ENCODE assay signal across 1 cellular context in genomic region chr10:18418579-18419210, GRCh38.
TF ChIP-seq lines count a peak whose summit lies in the region.

No MANE protein-coding gene starts in this region.

TF ChIP-seq in HepG2, 621 proteins besides CTCF, POLR2A, EP300 and RAD21 (continued from another document):
- no peak for TF ChIP-seq ZGPAT (CRISPR knock-in tag; IDR thresholded peaks at IDR 0.05)
- TF ChIP-seq TFDP2 (CRISPR knock-in tag; IDR thresholded peaks at IDR 0.05), result no peak
